Comparison of ENCODE assay signal across 24 cellular contexts in the genomic region with DNA sequence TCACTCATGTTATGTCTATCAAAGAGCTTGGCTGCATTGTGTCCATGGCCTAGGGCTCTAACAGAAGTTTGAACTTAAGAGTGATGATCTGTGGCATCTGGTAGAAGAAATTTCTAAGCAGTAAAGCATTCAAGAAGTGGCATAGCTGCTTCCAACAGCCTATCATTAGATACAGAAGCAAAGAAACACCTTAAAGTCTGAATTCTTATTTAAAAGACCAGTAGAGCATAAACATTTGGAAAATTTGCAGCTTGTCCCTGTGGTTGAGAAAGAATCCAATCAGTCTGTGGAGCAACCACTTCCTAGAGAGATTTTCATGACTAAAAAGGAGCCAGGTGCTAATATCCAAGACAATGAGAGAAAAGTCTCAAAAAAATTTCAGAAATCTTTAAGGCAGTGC.
"Had no signal": no experiment of that assay in that cellular context is flagged by ENCODE, and none has a peak within 500 bp of the region (broad histone marks: within the 10 kb centered on the region; RNA-seq: fewer than 3 reads in every experiment).

No MANE protein-coding gene starts in this region.

- H3K9me3 ChIP-seq: ovary, right atrium auricular region, right lobe of liver, stomach, testis, thyroid gland, transverse colon, upper lobe of right lung had no signal

- H3K4me3 Mint-ChIP-seq: mesothelial cell of epicardium; naive thymus-derived CD4-positive, alpha-beta T cell; natural killer cell treated with Interleukin-12 subunit alpha and Interleukin-12 subunit beta and Interleukin-15 and Interleukin-18, amount 100 ng/mL, for 72 hours; stimulated activated naive B cell treated with anti-CD40 and anti-IgM and Interleukin-4, amounts not matched to agents 10 μg/mL and 1 μg/mL and 100 μg/mL, for 72 hours had no signal

- DNase-seq: hypothalamus; islet precursor cell; left ventricle myocardium inferior; mesendoderm; naive thymus-derived CD4-positive, alpha-beta T cell; ovary; right lobe of liver; stimulated activated CD4-positive, alpha-beta T cell treated with anti-CD3 and anti-CD28 coated beads, Interleukin-12 subunit alpha, Interleukin-12 subunit beta, amount 100 ng/mL, for 4 hours; stimulated activated CD4-positive, alpha-beta T cell treated with anti-CD3 and anti-CD28 coated beads, Interleukin-15, amount 100 ng/mL, for 24 hours; stimulated activated CD4-positive, alpha-beta T cell treated with anti-CD3 and anti-CD28 coated beads, Interleukin-2, amount 100 ng/mL, for 24 hours; stimulated activated CD4-positive, alpha-beta T cell treated with anti-CD3 and anti-CD28 coated beads, Interleukin-4, amount 100 ng/mL, for 1 hour; stimulated activated naive B cell treated with anti-CD40 and anti-IgM and Interleukin-4, amounts not matched to agents 10 μg/mL and 1 μg/mL and 100 μg/mL, for 72 hours; stimulated activated naive CD8-positive, alpha-beta T cell treated with anti-CD3 and anti-CD28 coated beads, Interleukin-15, Interleukin-2, amounts not matched to agents 100 U/mL and 50 U/mL, for 24 hours; stomach; testis; thyroid gland; transverse colon; upper lobe of right lung had no signal

- H3K27ac ChIP-seq: left ventricle myocardium inferior, ovary, right atrium auricular region, right lobe of liver, skin epidermis, stomach, testis, thyroid gland, transverse colon, upper lobe of right lung had no signal

- H3K4me3 ChIP-seq: left ventricle myocardium inferior, lung, ovary, right atrium auricular region, right lobe of liver, skin epidermis, stomach, testis, thyroid gland, transverse colon, upper lobe of right lung had no signal

- H3K27me3 ChIP-seq: ovary, right atrium auricular region, right lobe of liver, stomach, testis, thyroid gland, transverse colon, upper lobe of right lung had no signal

- H3K27ac Mint-ChIP-seq: mesothelial cell of epicardium; naive thymus-derived CD4-positive, alpha-beta T cell; natural killer cell treated with Interleukin-12 subunit alpha and Interleukin-12 subunit beta and Interleukin-15 and Interleukin-18, amount 100 ng/mL, for 72 hours; progenitor cell of endocrine pancreas; stimulated activated naive B cell treated with anti-CD40 and anti-IgM and Interleukin-4, amounts not matched to agents 10 μg/mL and 1 μg/mL and 100 μg/mL, for 72 hours had no signal

- H3K27me3 Mint-ChIP-seq: naive thymus-derived CD4-positive, alpha-beta T cell; natural killer cell treated with Interleukin-12 subunit alpha and Interleukin-12 subunit beta and Interleukin-15 and Interleukin-18, amount 100 ng/mL, for 72 hours; progenitor cell of endocrine pancreas; stimulated activated naive B cell treated with anti-CD40 and anti-IgM and Interleukin-4, amounts not matched to agents 10 μg/mL and 1 μg/mL and 100 μg/mL, for 72 hours had no signal

- H3K4me1 Mint-ChIP-seq: mesothelial cell of epicardium; stimulated activated naive B cell treated with anti-CD40 and anti-IgM and Interleukin-4, amounts not matched to agents 10 μg/mL and 1 μg/mL and 100 μg/mL, for 72 hours had no signal

- H3K36me3 ChIP-seq: left ventricle myocardium inferior, ovary, right atrium auricular region, right lobe of liver, stomach, thyroid gland, transverse colon, upper lobe of right lung had no signal

- H3K36me3 Mint-ChIP-seq: mesothelial cell of epicardium; natural killer cell treated with Interleukin-12 subunit alpha and Interleukin-12 subunit beta and Interleukin-15 and Interleukin-18, amount 100 ng/mL, for 72 hours; stimulated activated naive B cell treated with anti-CD40 and anti-IgM and Interleukin-4, amounts not matched to agents 10 μg/mL and 1 μg/mL and 100 μg/mL, for 72 hours had no signal

- ATAC-seq: naive thymus-derived CD4-positive, alpha-beta T cell; natural killer cell treated with Interleukin-12 subunit alpha and Interleukin-12 subunit beta and Interleukin-15 and Interleukin-18, amount 100 ng/mL, for 72 hours; right lobe of liver; stimulated activated naive B cell treated with anti-CD40 and anti-IgM and Interleukin-4, amounts not matched to agents 10 μg/mL and 1 μg/mL and 100 μg/mL, for 72 hours; stimulated activated naive CD8-positive, alpha-beta T cell treated with anti-CD3 and anti-CD28 coated beads, Interleukin-15, Interleukin-2, amounts not matched to agents 100 U/mL and 50 U/mL, for 24 hours; upper lobe of right lung had no signal

- H3K4me1 ChIP-seq: left ventricle myocardium inferior, right atrium auricular region, right lobe of liver, stomach, testis, thyroid gland, transverse colon, upper lobe of right lung had no signal
